ENCODE assay signal across 15 cellular contexts in genomic region chr1:222375656-222376055, GRCh38.
DNase-seq lines count a peak whose midpoint lies in the region; FAIRE-seq and TF ChIP-seq lines count a peak whose summit lies in the region.
"Had no signal": no experiment of that assay in that cellular context is flagged by ENCODE, and none has a peak within 500 bp of the region (broad histone marks: within the 10 kb centered on the region; RNA-seq: fewer than 3 reads in every experiment).

No MANE protein-coding gene starts in this region.

- no peak for TF ChIP-seq CTCF in osteocyte (IDR thresholded peaks at IDR 0.05)
- no peak for TF ChIP-seq CTCF in prostate gland (IDR thresholded peaks at IDR 0.05)

- H3K27me3 ChIP-seq in SJSA1 (replicated peaks) (no peaks in the 10 kb centered on the region), prostate gland (replicated peaks; ENCODE audit: insufficient read depth) (no peaks in the 10 kb centered on the region)

- H3K9me3 Mint-ChIP-seq in osteocyte (ENCODE audit: unreplicated experiment) = peaks cover 4% of the 10 kb centered on the region
- H3K9me3 Mint-ChIP-seq: GM23338 had no signal

- H3K4me3 Mint-ChIP-seq in osteocyte (ENCODE audit: unreplicated experiment) = no peak overlapping the region
- H3K4me3 Mint-ChIP-seq: CD14-positive monocyte; CD8-positive, alpha-beta T cell; GM23338 had no signal

- H3K36me3 ChIP-seq in SJSA1 (no peaks in the 10 kb centered on the region), prostate gland (no peaks in the 10 kb centered on the region)
- H3K36me3 ChIP-seq: HAP-1 had no signal

- 93% methylated on average over 1 of the region's 1 CpG for WGBS in prostate gland

- FAIRE-seq in GM12891 (lab: Jason Lieb, UNC) = no peak
- FAIRE-seq: A549, GM12878 had no signal

- H3K4me1 ChIP-seq in SJSA1 (replicated peaks) (peaks cover 56% of the 10 kb centered on the region), prostate gland (replicated peaks) (no peaks in the 10 kb centered on the region)
- H3K4me1 ChIP-seq: HAP-1 had no signal

- H3K27ac Mint-ChIP-seq in osteocyte (ENCODE audit: unreplicated experiment) = peak overlapping the region; percentile 36
- H3K27ac Mint-ChIP-seq: CD14-positive monocyte; CD8-positive, alpha-beta T cell had no signal

- H3K4me1 Mint-ChIP-seq in osteocyte (ENCODE audit: unreplicated experiment) = peaks cover 66% of the 10 kb centered on the region
- H3K4me1 Mint-ChIP-seq: CD14-positive monocyte, GM23338 had no signal

- H3K27ac ChIP-seq in SJSA1 (peak overlapping the region; percentile 52), prostate gland (no peak overlapping the region)
- H3K27ac ChIP-seq: A549 had no signal

- DNase-seq in SJSA1 (ENCODE audit: low read depth in 1 of 2, low spot score in 2 of 2) = peak in 1 of 2 experiments; percentile 44
- DNase-seq in astrocyte of the hippocampus (ENCODE audit: low read depth, low spot score) = peak; percentile 68
- no peak for DNase-seq in osteocyte (ENCODE audit: extremely low spot score, unreplicated experiment)
- no peak for DNase-seq in prostate gland (ENCODE audit: low spot score)
- DNase-seq in GM12891 (ENCODE audit: insufficient read length, low spot score) = no peak
- no peak for DNase-seq in stimulated activated CD4-positive, alpha-beta T cell treated with anti-CD3 and anti-CD28 coated beads, Interleukin-2, amount 100 ng/mL, for 48 hours
- no peak for DNase-seq in GOT3 (lab: John Stamatoyannopoulos, UW)
- DNase-seq: Calu3; CD8-positive, alpha-beta T cell; DMS 273 treated with DMSO at 0.1 percent for 48 hours had no signal

- H3K4me3 ChIP-seq in SJSA1 = no peak overlapping the region
- H3K4me3 ChIP-seq in prostate gland = no peak overlapping the region
- H3K4me3 ChIP-seq: A549, GM12878, GM23338, HAP-1 had no signal

- intact Hi-C loops in prostate gland (cut with DNase I) = no loop called here

- H3K27me3 Mint-ChIP-seq in osteocyte (ENCODE audit: unreplicated experiment) = no peaks in the 10 kb centered on the region

- H3K9me3 ChIP-seq in SJSA1 (replicated peaks) (no peaks in the 10 kb centered on the region), prostate gland (no peaks in the 10 kb centered on the region)
- H3K9me3 ChIP-seq: A549, HAP-1 had no signal

- no peaks in the 10 kb centered on the region for H3K36me3 Mint-ChIP-seq in osteocyte (ENCODE audit: unreplicated experiment)
- H3K36me3 Mint-ChIP-seq: CD14-positive monocyte; CD8-positive, alpha-beta T cell had no signal

- TF ChIP-seq POLR2A in prostate gland (IDR thresholded peaks at IDR 0.05) = no peak
- no peak for TF ChIP-seq POLR2A in GM12891 (IDR thresholded peaks at IDR 0.05; ENCODE audit: low read depth, low read length)

TF ChIP-seq in GM12891, 5 proteins besides CTCF, POLR2A, EP300 and RAD21:
- TF ChIP-seq POU2F2 (IDR thresholded peaks at IDR 0.05; ENCODE audit: low read depth, low read length) (no peak), TAF1 (IDR thresholded peaks at IDR 0.05; ENCODE audit: low read depth, low read length) (no peak), PAX5 (IDR thresholded peaks at IDR 0.05; ENCODE audit: insufficient read depth, low read length, severe bottlenecking) (no peak), SPI1 (IDR thresholded peaks at IDR 0.05; ENCODE audit: low read depth, low read length) (no peak), POLR2AphosphoS5 (IDR thresholded peaks at IDR 0.05; ENCODE audit: low read depth, low read length) (no peak)
